12 cellular contexts compared by ENCODE assay signal in the genomic region with DNA sequence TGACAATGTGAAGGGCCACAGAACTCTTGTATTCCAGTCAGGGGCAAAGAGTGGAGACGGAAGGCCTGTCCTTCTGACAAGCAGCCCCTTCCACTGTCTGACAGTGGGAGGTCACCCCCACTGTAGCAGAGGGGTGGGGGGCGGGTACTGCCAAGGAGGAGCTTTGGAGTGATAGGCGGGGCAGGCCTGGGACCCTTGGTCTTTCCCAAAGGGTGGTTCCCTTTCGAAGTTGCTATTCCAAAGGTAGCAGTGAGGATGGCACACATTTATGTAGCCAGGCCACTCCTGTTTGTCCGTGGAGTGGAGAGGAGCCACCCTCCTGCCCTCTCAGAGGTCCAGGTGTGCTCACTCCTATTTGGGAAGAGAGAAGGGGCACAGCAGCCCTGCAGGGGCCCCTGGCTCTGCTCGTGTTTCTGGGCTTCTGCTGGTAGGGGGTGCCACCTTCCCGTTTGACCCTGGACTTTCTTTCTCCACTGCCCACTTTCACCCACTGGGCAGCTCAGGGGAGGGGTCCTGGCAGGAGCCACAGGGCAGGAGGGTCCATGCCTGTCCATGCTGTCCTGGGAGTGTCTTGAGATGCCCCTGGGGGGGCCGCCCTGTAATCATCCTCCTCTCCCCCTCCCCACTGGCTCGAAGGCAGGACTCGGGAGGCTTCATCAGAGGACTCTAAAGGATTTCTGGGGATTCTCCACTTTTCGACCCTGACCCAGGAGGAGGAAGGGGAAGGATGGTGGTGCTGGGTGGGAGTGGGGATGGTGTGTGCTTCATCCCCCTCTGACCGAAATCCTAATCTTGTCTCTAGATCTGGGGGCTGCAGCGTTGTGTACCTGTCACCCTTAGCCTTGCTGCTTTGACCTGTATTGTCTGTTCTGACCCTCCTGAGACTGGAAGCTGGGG. TPM values are rescaled to one million over a fixed set of nuclear protein-coding genes. Genes with fewer than 3 reads are reported as not detected.
DNase-seq lines count a peak whose midpoint lies in the region; ATAC-seq, FAIRE-seq and TF ChIP-seq lines count a peak whose summit lies in the region.
"Had no signal": no experiment of that assay in that cellular context is flagged by ENCODE, and none has a peak within 500 bp of the region (broad histone marks: within the 10 kb centered on the region; RNA-seq: fewer than 3 reads in every experiment).

No MANE protein-coding gene starts in this region.

- H3K4me1 ChIP-seq in right lobe of liver (no peaks in the 10 kb centered on the region), foreskin keratinocyte (no peaks in the 10 kb centered on the region)

- no peaks in the 10 kb centered on the region for H3K9me3 ChIP-seq in right lobe of liver

- no peak for FAIRE-seq in bronchial epithelial cell (lab: Jason Lieb, UNC)
- FAIRE-seq: islet of Langerhans had no signal

- 56% methylated on average over 8 of the region's 13 CpGs for WGBS in right lobe of liver (ENCODE audit: insufficient coverage, low coverage, low lambda C conversion rate, missing lambda C conversion rate)

- no peak overlapping the region for H3K4me3 Mint-ChIP-seq in stimulated activated effector memory CD8-positive, alpha-beta T cell treated with anti-CD3 and anti-CD28 coated beads, Interleukin-12 subunit alpha, Interleukin-12 subunit beta, amount 100 ng/mL, for 72 hours

- DNase-seq in H7 (peak; percentile 61), bronchial epithelial cell (ENCODE audit: low read depth) (no peak), right lobe of liver (peak in 1 of 3 donors; percentile 47), glomerular visceral epithelial cell (ENCODE audit: extremely low spot score) (no peak), DMS79 treated with DMSO at 0.1 percent for 48 hours (lab: John Stamatoyannopoulos, UW) (no peak), foreskin keratinocyte (no peak)
- DNase-seq in stimulated activated effector memory CD8-positive, alpha-beta T cell treated with anti-CD3 and anti-CD28 coated beads, Interleukin-12 subunit alpha, Interleukin-12 subunit beta, amount 100 ng/mL, for 72 hours (ENCODE audit: low spot score in 2 of 2): no peak
- DNase-seq: activated naive CD4-positive, alpha-beta T cell; stimulated activated CD4-positive, alpha-beta T cell treated with anti-CD3 and anti-CD28 coated beads, Interleukin-4, amount 100 ng/mL, for 4 hours; T1000 had no signal

- no peak for TF ChIP-seq POLR2A in right lobe of liver (IDR thresholded peaks at IDR 0.05)

- peaks cover 6% of the 10 kb centered on the region for H3K4me1 Mint-ChIP-seq in stimulated activated effector memory CD8-positive, alpha-beta T cell treated with anti-CD3 and anti-CD28 coated beads, Interleukin-12 subunit alpha, Interleukin-12 subunit beta, amount 100 ng/mL, for 72 hours

- H3K36me3 ChIP-seq in H7 (replicated peaks; ENCODE audit: control insufficient read depth, insufficient read depth, low read length) (peaks cover 8% of the 10 kb centered on the region), bronchial epithelial cell (ENCODE audit: control insufficient read depth, insufficient read depth, low read length) (peaks cover 6% of the 10 kb centered on the region), right lobe of liver (peaks cover 0 to 18% (median 2%) of the 10 kb centered on the region in 4 donors)

- H3K36me3 Mint-ChIP-seq in stimulated activated effector memory CD8-positive, alpha-beta T cell treated with anti-CD3 and anti-CD28 coated beads, Interleukin-12 subunit alpha, Interleukin-12 subunit beta, amount 100 ng/mL, for 72 hours: peaks cover 28% of the 10 kb centered on the region

- intact Hi-C loops in right lobe of liver (cut with DNase I): no loop called here

- TF ChIP-seq CTCF in bronchial epithelial cell (IDR thresholded peaks at IDR 0.05; ENCODE audit: insufficient read depth, low read length, severe bottlenecking): no peak
- no peak for TF ChIP-seq CTCF in right lobe of liver (IDR thresholded peaks at IDR 0.05)
- no peak for TF ChIP-seq CTCF in foreskin keratinocyte (conservative IDR thresholded peaks at IDR 0.05)

- no peaks in the 10 kb centered on the region for H3K27me3 ChIP-seq in H7 (ENCODE audit: control insufficient read depth, insufficient read depth, low read length)
- no peaks in the 10 kb centered on the region for H3K27me3 ChIP-seq in bronchial epithelial cell (ENCODE audit: control insufficient read depth, insufficient read depth, low read length)
- H3K27me3 ChIP-seq in right lobe of liver: no peaks in the 10 kb centered on the region
- H3K27me3 ChIP-seq in foreskin keratinocyte: no peaks in the 10 kb centered on the region

- H3K4me3 ChIP-seq in H7 (ENCODE audit: insufficient read depth, low read depth, low read length) (peak overlapping the region; percentile 51), bronchial epithelial cell (ENCODE audit: low read depth, low read length) (peak overlapping the region; percentile 19), right lobe of liver (peak overlapping the region; percentile 22 to 40 (median 31))

- H3K27ac ChIP-seq in right lobe of liver: peak overlapping the region; percentile 56 to 69 (median 59)
- H3K27ac ChIP-seq in foreskin keratinocyte: no peak overlapping the region

- peak overlapping the region; percentile 81 for H3K27ac Mint-ChIP-seq in stimulated activated effector memory CD8-positive, alpha-beta T cell treated with anti-CD3 and anti-CD28 coated beads, Interleukin-12 subunit alpha, Interleukin-12 subunit beta, amount 100 ng/mL, for 72 hours

- ATAC-seq in right lobe of liver: no peak
- ATAC-seq in stimulated activated effector memory CD8-positive, alpha-beta T cell treated with anti-CD3 and anti-CD28 coated beads, Interleukin-12 subunit alpha, Interleukin-12 subunit beta, amount 100 ng/mL, for 72 hours: no peak
- ATAC-seq in foreskin keratinocyte: no peak
- ATAC-seq in GM21786 (IDR thresholded peaks at IDR 0.05; ENCODE audit: unreplicated experiment): no peak

- H3K9me3 Mint-ChIP-seq in stimulated activated effector memory CD8-positive, alpha-beta T cell treated with anti-CD3 and anti-CD28 coated beads, Interleukin-12 subunit alpha, Interleukin-12 subunit beta, amount 100 ng/mL, for 72 hours: no peaks in the 10 kb centered on the region

RNA-seq across cellular contexts. Expression of a gene that starts 1.0 kb away (rescaled TPM):
- total RNA-seq in H7 (2014; rRNA removed; shearing (Covaris generic)): 188 and 343 TPM in 2 replicates
- total RNA-seq in bronchial epithelial cell (12.4 and 91.5 TPM in 2 replicates), right lobe of liver (100 to 1,000 TPM in 4 of 6 experiments, 10 to 100 TPM in 2; 41.2 to 158 (median 112) TPM), foreskin keratinocyte (12.3 and 12.7 TPM in 2 replicates)
- polyA plus RNA-seq in foreskin keratinocyte: 16.2 and 19.0 TPM in 2 replicates

RNA-seq across cellular contexts. Expression of a gene that starts 21.6 kb away (rescaled TPM):
- 10.3 and 14.7 TPM in 2 replicates for total RNA-seq in H7 (2014; rRNA removed; shearing (Covaris generic))
- 3.2 and 8.1 TPM in 2 replicates for total RNA-seq in bronchial epithelial cell
- total RNA-seq in right lobe of liver: 10 to 100 TPM; 24.6 to 49.9 (median 35.5) TPM
- 8.3 and 10.5 TPM in 2 replicates for total RNA-seq in foreskin keratinocyte
- 8.1 and 8.3 TPM in 2 replicates for polyA plus RNA-seq in foreskin keratinocyte

RNA-seq across cellular contexts. Expression of a gene that starts 31.7 kb away (rescaled TPM):
- total RNA-seq in H7 (2014; rRNA removed; shearing (Covaris generic)): 28.4 and 29.3 TPM in 2 replicates
- 27.9 and 40.3 TPM in 2 replicates for total RNA-seq in bronchial epithelial cell
- total RNA-seq in right lobe of liver: 10 to 100 TPM; 19.3 to 28.5 (median 25.8) TPM
- 31.0 and 33.8 TPM in 2 replicates for total RNA-seq in foreskin keratinocyte
- polyA plus RNA-seq in foreskin keratinocyte: 20.8 and 23.3 TPM in 2 replicates

RNA-seq across cellular contexts. Expression of a gene that starts 32.3 kb away (rescaled TPM):
- 10.1 and 14.9 TPM in 2 replicates for total RNA-seq in H7 (2014; rRNA removed; shearing (Covaris generic))
- 5.8 and 7.6 TPM in 2 replicates for total RNA-seq in bronchial epithelial cell
- total RNA-seq in right lobe of liver: 1 to 10 TPM; 5.6 to 9.4 (median 7.3) TPM
- 12.3 and 15.1 TPM in 2 replicates for total RNA-seq in foreskin keratinocyte
- polyA plus RNA-seq in foreskin keratinocyte: 8.3 and 8.4 TPM in 2 replicates

RNA-seq across cellular contexts. Expression of a gene that starts 56.1 kb away (rescaled TPM):
- total RNA-seq in H7 (2014; rRNA removed; shearing (Covaris generic)): 138 and 159 TPM in 2 replicates
- 148 and 226 TPM in 2 replicates for total RNA-seq in bronchial epithelial cell
- 10 to 100 TPM; 22.2 to 39.1 (median 29.3) TPM for total RNA-seq in right lobe of liver
- 107 and 113 TPM in 2 replicates for total RNA-seq in foreskin keratinocyte
- 41.2 and 42.8 TPM in 2 replicates for polyA plus RNA-seq in foreskin keratinocyte
